Comparison of ENCODE assay signal across 25 cellular contexts in genomic region chr1:61892977-61893376, GRCh38.
"Had no signal": no experiment of that assay in that cellular context is flagged by ENCODE, and none has a peak within 500 bp of the region (broad histone marks: within the 10 kb centered on the region; RNA-seq: fewer than 3 reads in every experiment).

No MANE protein-coding gene starts in this region.

- H3K27me3 Mint-ChIP-seq: naive thymus-derived CD4-positive, alpha-beta T cell; natural killer cell treated with Interleukin-12 subunit alpha and Interleukin-12 subunit beta and Interleukin-15 and Interleukin-18, amount 100 ng/mL, for 72 hours; stimulated activated naive B cell treated with anti-CD40 and anti-IgM and Interleukin-4, amounts not matched to agents 10 μg/mL and 1 μg/mL and 100 μg/mL, for 72 hours had no signal

- H3K36me3 ChIP-seq: left ventricle myocardium inferior, pancreas, prostate gland, thyroid gland, transverse colon, upper lobe of right lung had no signal

- H3K4me1 Mint-ChIP-seq: stimulated activated naive B cell treated with anti-CD40 and anti-IgM and Interleukin-4, amounts not matched to agents 10 μg/mL and 1 μg/mL and 100 μg/mL, for 72 hours had no signal

- H3K27ac ChIP-seq: left ventricle myocardium inferior, pancreas, prostate gland, skin epidermis, stomach, testis, thyroid gland, transverse colon, upper lobe of right lung had no signal

- H3K4me1 ChIP-seq: pancreas, prostate gland, testis had no signal

- H3K4me3 Mint-ChIP-seq: naive thymus-derived CD4-positive, alpha-beta T cell; natural killer cell treated with Interleukin-12 subunit alpha and Interleukin-12 subunit beta and Interleukin-15 and Interleukin-18, amount 100 ng/mL, for 72 hours; stimulated activated naive B cell treated with anti-CD40 and anti-IgM and Interleukin-4, amounts not matched to agents 10 μg/mL and 1 μg/mL and 100 μg/mL, for 72 hours had no signal

- H3K27me3 ChIP-seq: pancreas, stomach, testis, thyroid gland, transverse colon, upper lobe of right lung had no signal

- H3K27ac Mint-ChIP-seq: naive thymus-derived CD4-positive, alpha-beta T cell; natural killer cell treated with Interleukin-12 subunit alpha and Interleukin-12 subunit beta and Interleukin-15 and Interleukin-18, amount 100 ng/mL, for 72 hours; stimulated activated naive B cell treated with anti-CD40 and anti-IgM and Interleukin-4, amounts not matched to agents 10 μg/mL and 1 μg/mL and 100 μg/mL, for 72 hours had no signal

- H3K9me3 Mint-ChIP-seq: natural killer cell treated with Interleukin-12 subunit alpha and Interleukin-12 subunit beta and Interleukin-15 and Interleukin-18, amount 100 ng/mL, for 72 hours had no signal

- ATAC-seq: mucosa of descending colon; naive thymus-derived CD4-positive, alpha-beta T cell; natural killer cell treated with Interleukin-12 subunit alpha and Interleukin-12 subunit beta and Interleukin-15 and Interleukin-18, amount 100 ng/mL, for 72 hours; pancreas; right cardiac atrium; sciatic nerve; stimulated activated naive B cell treated with anti-CD40 and anti-IgM and Interleukin-4, amounts not matched to agents 10 μg/mL and 1 μg/mL and 100 μg/mL, for 72 hours; stimulated activated naive CD8-positive, alpha-beta T cell treated with anti-CD3 and anti-CD28 coated beads, Interleukin-15, Interleukin-2, amounts not matched to agents 100 U/mL and 50 U/mL, for 24 hours; upper lobe of right lung had no signal

- H3K4me3 ChIP-seq: left ventricle myocardium inferior, lung, mucosa of descending colon, pancreas, prostate gland, skin epidermis, stomach, testis, thyroid gland, transverse colon, upper lobe of right lung had no signal

- H3K9me3 ChIP-seq: left ventricle myocardium inferior, mucosa of descending colon, pancreas, prostate gland, stomach, testis, thyroid gland, upper lobe of right lung had no signal

- DNase-seq: islet precursor cell; left ventricle myocardium inferior; midbrain; mucosa of descending colon; naive thymus-derived CD4-positive, alpha-beta T cell; pancreas; posterior cingulate gyrus; retina; right cardiac atrium; stimulated activated CD4-positive, alpha-beta T cell treated with anti-CD3 and anti-CD28 coated beads, Interleukin-12 subunit alpha, Interleukin-12 subunit beta, amount 100 ng/mL, for 4 hours; stimulated activated CD4-positive, alpha-beta T cell treated with anti-CD3 and anti-CD28 coated beads, Interleukin-15, amount 100 ng/mL, for 24 hours; stimulated activated CD4-positive, alpha-beta T cell treated with anti-CD3 and anti-CD28 coated beads, Interleukin-2, amount 100 ng/mL, for 24 hours; stimulated activated CD4-positive, alpha-beta T cell treated with anti-CD3 and anti-CD28 coated beads, Interleukin-4, amount 100 ng/mL, for 1 hour; stimulated activated naive B cell treated with anti-CD40 and anti-IgM and Interleukin-4, amounts not matched to agents 10 μg/mL and 1 μg/mL and 100 μg/mL, for 72 hours; stimulated activated naive CD8-positive, alpha-beta T cell treated with anti-CD3 and anti-CD28 coated beads, Interleukin-15, Interleukin-2, amounts not matched to agents 100 U/mL and 50 U/mL, for 24 hours; stomach; testis; thyroid gland; transverse colon; upper lobe of right lung had no signal
